In the genomic region with DNA sequence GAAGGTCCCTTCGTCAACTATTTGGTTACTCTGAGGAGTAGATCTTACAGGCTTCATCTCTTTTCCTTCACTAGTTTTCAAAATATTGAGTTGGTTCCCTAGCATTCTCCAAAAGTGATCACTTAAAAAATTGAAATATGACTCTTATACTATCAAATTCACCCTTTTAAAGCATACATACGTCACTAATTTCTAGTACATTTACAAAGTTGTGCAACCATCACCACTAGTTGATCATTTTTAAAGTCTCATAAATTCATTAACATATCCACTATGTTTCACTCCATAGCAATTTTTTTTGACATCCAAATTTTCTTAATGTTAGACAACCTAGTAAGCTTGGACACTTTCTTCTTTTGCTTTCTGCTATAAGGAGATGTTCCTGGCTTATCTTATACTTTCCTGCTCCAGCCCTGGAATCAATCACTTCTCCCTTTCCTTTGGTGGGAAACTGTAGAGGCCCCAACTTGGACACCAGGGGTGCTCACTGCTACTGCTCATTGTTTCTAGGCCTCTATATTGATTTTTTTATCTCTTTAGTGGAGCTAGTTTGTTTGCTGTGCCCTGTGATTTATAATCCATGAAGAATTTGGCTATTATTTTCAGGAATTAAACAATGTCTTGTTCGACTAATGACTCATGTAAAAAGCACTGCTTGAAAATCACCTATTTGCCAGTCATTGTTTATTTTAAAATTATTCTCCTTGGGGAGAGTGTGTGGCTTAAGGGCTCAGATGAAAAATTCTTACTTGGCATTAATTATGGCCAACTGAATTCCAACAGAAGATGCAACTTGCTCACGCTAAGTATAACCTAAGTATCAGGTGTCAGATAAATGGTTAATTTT, we compare ENCODE assay signal across 10 cellular contexts. TPM values are rescaled to one million over a fixed set of nuclear protein-coding genes. Genes with fewer than 3 reads are reported as not detected.
DNase-seq lines count a peak whose midpoint lies in the region; ATAC-seq, FAIRE-seq and TF ChIP-seq lines count a peak whose summit lies in the region.
"Had no signal": no experiment of that assay in that cellular context is flagged by ENCODE, and none has a peak within 500 bp of the region (broad histone marks: within the 10 kb centered on the region; RNA-seq: fewer than 3 reads in every experiment).

No MANE protein-coding gene starts in this region.

- H3K9me3 Mint-ChIP-seq in stimulated activated naive B cell treated with anti-CD40 and anti-IgM and Interleukin-4, amounts not matched to agents 10 μg/mL and 1 μg/mL and 100 μg/mL, for 72 hours, result no peaks in the 10 kb centered on the region

- FAIRE-seq in GM19239 (lab: Jason Lieb, UNC), result no peak

- H3K4me3 Mint-ChIP-seq in stimulated activated naive B cell treated with anti-CD40 and anti-IgM and Interleukin-4, amounts not matched to agents 10 μg/mL and 1 μg/mL and 100 μg/mL, for 72 hours, result no peak overlapping the region

- H3K36me3 Mint-ChIP-seq in stimulated activated naive B cell treated with anti-CD40 and anti-IgM and Interleukin-4, amounts not matched to agents 10 μg/mL and 1 μg/mL and 100 μg/mL, for 72 hours, result peaks cover 0 to 1% of the 10 kb centered on the region in 2 donors

- peak; percentile 47 for TF ChIP-seq CTCF in fibroblast of the aortic adventitia (IDR thresholded peaks at IDR 0.05; ENCODE audit: insufficient read depth, low read length)

- peak; percentile 43 for DNase-seq in NCI-H2227 treated with DMSO at 0.1 percent for 48 hours (lab: John Stamatoyannopoulos, UW)
- no peak for DNase-seq in NCI-H2227 (lab: John Stamatoyannopoulos, UW; ENCODE audit: unreplicated experiment)
- peak; percentile 2 for DNase-seq in OCI-M1 (lab: John Stamatoyannopoulos, UW)
- peak; percentile 81 for DNase-seq in fibroblast of the aortic adventitia (ENCODE audit: low read depth)
- DNase-seq in stimulated activated naive B cell treated with anti-CD40 and anti-IgM and Interleukin-4, amounts not matched to agents 10 μg/mL and 1 μg/mL and 100 μg/mL, for 72 hours, result no peak
- no peak for DNase-seq in SIG-M5 (lab: John Stamatoyannopoulos, UW)
- no peak for DNase-seq in GM19239 (ENCODE audit: insufficient read length, low spot score)
- DNase-seq: C1 segment of cervical spinal cord, NCI-H1436 treated with DMSO at 0.1 percent for 48 hours had no signal

- H3K4me3 ChIP-seq in fibroblast of the aortic adventitia (ENCODE audit: low read depth, low read length), result no peak overlapping the region

- H3K27me3 Mint-ChIP-seq in stimulated activated naive B cell treated with anti-CD40 and anti-IgM and Interleukin-4, amounts not matched to agents 10 μg/mL and 1 μg/mL and 100 μg/mL, for 72 hours, result no peaks in the 10 kb centered on the region

- peaks cover 0 to 1% of the 10 kb centered on the region in 2 donors for H3K4me1 Mint-ChIP-seq in stimulated activated naive B cell treated with anti-CD40 and anti-IgM and Interleukin-4, amounts not matched to agents 10 μg/mL and 1 μg/mL and 100 μg/mL, for 72 hours

- peak overlapping the region; percentile 47 for H3K27ac Mint-ChIP-seq in stimulated activated naive B cell treated with anti-CD40 and anti-IgM and Interleukin-4, amounts not matched to agents 10 μg/mL and 1 μg/mL and 100 μg/mL, for 72 hours

- ATAC-seq in stimulated activated naive B cell treated with anti-CD40 and anti-IgM and Interleukin-4, amounts not matched to agents 10 μg/mL and 1 μg/mL and 100 μg/mL, for 72 hours (replicated peaks), result no peak
- ATAC-seq in GM19035 (IDR thresholded peaks at IDR 0.05; ENCODE audit: unreplicated experiment), result no peak

RNA-seq across cellular contexts. Expression of a gene that starts 4.0 kb away (rescaled TPM):
- 41.5 and 69.3 TPM in 2 replicates for total RNA-seq in fibroblast of the aortic adventitia (ENCODE audit: low replicate concordance)

Comparison
In these comparisons a context has a peak if more than half of its experiments do, and no peak if none do; other contexts are left out.
1. DNase-seq: peak in NCI-H2227 treated with DMSO at 0.1 percent for 48 hours (single experiment), OCI-M1 (single experiment) and fibroblast of the aortic adventitia (single experiment); none in NCI-H2227 (single experiment), stimulated activated naive B cell treated with anti-CD40 and anti-IgM and Interleukin-4, amounts not matched to agents 10 μg/mL and 1 μg/mL and 100 μg/mL, for 72 hours (single experiment), SIG-M5 (single experiment) and GM19239 (single experiment).